8 cellular contexts compared by ENCODE assay signal in the genomic region with DNA sequence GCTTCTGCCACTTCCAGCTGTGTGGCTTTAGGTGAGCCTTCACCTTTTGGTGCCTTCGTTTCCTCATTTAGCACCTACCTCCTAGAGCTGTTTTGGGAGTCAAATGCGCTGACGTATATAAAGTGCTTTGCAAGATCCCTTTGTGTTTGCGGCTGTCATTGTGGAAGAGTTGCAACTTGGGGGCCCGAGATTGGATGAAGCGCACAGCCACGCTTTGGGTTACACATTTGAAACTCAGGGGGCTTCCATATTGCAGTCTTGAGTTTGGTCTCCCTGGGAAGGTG. TPM values are rescaled to one million over a fixed set of nuclear protein-coding genes. Genes with fewer than 3 reads are reported as not detected.
DNase-seq lines count a peak whose midpoint lies in the region; FAIRE-seq lines count a peak whose summit lies in the region.

No MANE protein-coding gene starts in this region.

- H3K27ac ChIP-seq in iPS-18a (ENCODE audit: low read length) (no peak overlapping the region), temporal lobe (ENCODE audit: low read depth, low read length) (peak overlapping the region; percentile 61)

- FAIRE-seq in RCC 7860 (lab: Jason Lieb, UNC) = no peak

- H3K36me3 Mint-ChIP-seq in T-helper 2 cell treated with Interferon-gamma antibody and Interleukin-4, amounts not matched to agents 5 μg/mL and 100 μg/mL, for 36 hours (ENCODE audit: low read depth) = peaks cover 20% of the 10 kb centered on the region
- peaks cover 33% of the 10 kb centered on the region for H3K36me3 Mint-ChIP-seq in activated CD4-positive, alpha-beta memory T cell treated with anti-CD3 and anti-CD28 coated beads, Interleukin-2, amount 10 ng/mL, durations not matched to agents 7 days and 5 days (ENCODE audit: low read depth)

- CTCF ChIA-PET in activated CD4-positive, alpha-beta memory T cell treated with anti-CD3 and anti-CD28 coated beads, Interleukin-2, amount 10 ng/mL, durations not matched to agents 7 days and 5 days (lab: Charles Lee) = interaction anchor here (0.7 kb wide), 1 partner anchor 173 kb away, joined by 3 read pairs; no protein-coding TSS in a partner anchor

- peak overlapping the region; percentile 74 for H3K9ac ChIP-seq in iPS-18a (ENCODE audit: low read length)

- peaks cover 4% of the 10 kb centered on the region for H3K36me3 ChIP-seq in iPS-18a (ENCODE audit: control insufficient read depth, low read depth, low read length)

- peak overlapping the region; percentile 78 for H3K4me3 ChIP-seq in iPS-18a (ENCODE audit: low read length)

- no peaks in the 10 kb centered on the region for H3K9me3 ChIP-seq in iPS-18a (ENCODE audit: control insufficient read depth, low read depth, low read length)

- H3K4me3 Mint-ChIP-seq in T-helper 2 cell treated with Interferon-gamma antibody and Interleukin-4, amounts not matched to agents 5 μg/mL and 100 μg/mL, for 36 hours = peak overlapping the region; percentile 93
- peak overlapping the region; percentile 86 for H3K4me3 Mint-ChIP-seq in activated CD4-positive, alpha-beta memory T cell treated with anti-CD3 and anti-CD28 coated beads, Interleukin-2, amount 10 ng/mL, durations not matched to agents 7 days and 5 days

- H3K27me3 ChIP-seq in iPS-18a (ENCODE audit: control insufficient read depth, insufficient read depth, low read length) = no peaks in the 10 kb centered on the region

- no peaks in the 10 kb centered on the region for H3K27me3 Mint-ChIP-seq in T-helper 2 cell treated with Interferon-gamma antibody and Interleukin-4, amounts not matched to agents 5 μg/mL and 100 μg/mL, for 36 hours (ENCODE audit: low read depth)
- H3K27me3 Mint-ChIP-seq in activated CD4-positive, alpha-beta memory T cell treated with anti-CD3 and anti-CD28 coated beads, Interleukin-2, amount 10 ng/mL, durations not matched to agents 7 days and 5 days = no peaks in the 10 kb centered on the region

- H3K9me3 Mint-ChIP-seq in T-helper 2 cell treated with Interferon-gamma antibody and Interleukin-4, amounts not matched to agents 5 μg/mL and 100 μg/mL, for 36 hours = no peaks in the 10 kb centered on the region
- H3K9me3 Mint-ChIP-seq in activated CD4-positive, alpha-beta memory T cell treated with anti-CD3 and anti-CD28 coated beads, Interleukin-2, amount 10 ng/mL, durations not matched to agents 7 days and 5 days = no peaks in the 10 kb centered on the region

- no peak for DNase-seq in T-helper 2 cell treated with Interferon-gamma antibody and Interleukin-4, amounts not matched to agents 5 μg/mL and 100 μg/mL, for 36 hours (ENCODE audit: low spot score)
- DNase-seq in T-helper 2 cell (no peak), RCC 7860 (ENCODE audit: low spot score) (no peak), KG1 (lab: John Stamatoyannopoulos, UW) (no peak), DMS79 treated with DMSO at 0.1 percent for 48 hours (lab: John Stamatoyannopoulos, UW) (no peak)
- no peak for DNase-seq in activated CD4-positive, alpha-beta memory T cell treated with anti-CD3 and anti-CD28 coated beads, Interleukin-2, amount 10 ng/mL, durations not matched to agents 7 days and 5 days

- peaks cover 32% of the 10 kb centered on the region for H3K4me1 Mint-ChIP-seq in T-helper 2 cell treated with Interferon-gamma antibody and Interleukin-4, amounts not matched to agents 5 μg/mL and 100 μg/mL, for 36 hours (ENCODE audit: low read depth)
- peaks cover 70% of the 10 kb centered on the region for H3K4me1 Mint-ChIP-seq in activated CD4-positive, alpha-beta memory T cell treated with anti-CD3 and anti-CD28 coated beads, Interleukin-2, amount 10 ng/mL, durations not matched to agents 7 days and 5 days

- peaks cover 8% of the 10 kb centered on the region for H3K4me1 ChIP-seq in iPS-18a (ENCODE audit: control insufficient read depth, low read depth, low read length)

- H3K27ac Mint-ChIP-seq in T-helper 2 cell treated with Interferon-gamma antibody and Interleukin-4, amounts not matched to agents 5 μg/mL and 100 μg/mL, for 36 hours = peak overlapping the region; percentile 88
- peak overlapping the region; percentile 78 for H3K27ac Mint-ChIP-seq in activated CD4-positive, alpha-beta memory T cell treated with anti-CD3 and anti-CD28 coated beads, Interleukin-2, amount 10 ng/mL, durations not matched to agents 7 days and 5 days

- POLR2A ChIA-PET in activated CD4-positive, alpha-beta memory T cell treated with anti-CD3 and anti-CD28 coated beads, Interleukin-2, amount 10 ng/mL, durations not matched to agents 7 days and 5 days (lab: Charles Lee) = interaction anchor here (1.1 to 5.8 kb wide), 4 partner anchors 96 to 259 kb away, joined by 4 to 39 read pairs (median 6); a partner anchor contains a TSS

RNA-seq across cellular contexts. Expression of a gene that starts 0.6 kb away (rescaled TPM):
- 100 to 1,000 TPM; 166 to 175 TPM for total RNA-seq in activated CD4-positive, alpha-beta memory T cell treated with anti-CD3 and anti-CD28 coated beads, Interleukin-2, amount 10 ng/mL, durations not matched to agents 7 days and 5 days
- 26.3 TPM for total RNA-seq in temporal lobe

RNA-seq across cellular contexts. Expression of a gene that starts 4.8 kb away (rescaled TPM):
- 10 to 100 TPM; 24.7 to 25.4 TPM for total RNA-seq in activated CD4-positive, alpha-beta memory T cell treated with anti-CD3 and anti-CD28 coated beads, Interleukin-2, amount 10 ng/mL, durations not matched to agents 7 days and 5 days
- total RNA-seq in temporal lobe = 4.9 TPM

RNA-seq across cellular contexts. Expression of a gene that starts 13.6 kb away (rescaled TPM):
- total RNA-seq in activated CD4-positive, alpha-beta memory T cell treated with anti-CD3 and anti-CD28 coated beads, Interleukin-2, amount 10 ng/mL, durations not matched to agents 7 days and 5 days = 1 to 10 TPM; 3.2 to 3.3 TPM
- total RNA-seq in temporal lobe = 15.0 TPM
